In the genomic region with DNA sequence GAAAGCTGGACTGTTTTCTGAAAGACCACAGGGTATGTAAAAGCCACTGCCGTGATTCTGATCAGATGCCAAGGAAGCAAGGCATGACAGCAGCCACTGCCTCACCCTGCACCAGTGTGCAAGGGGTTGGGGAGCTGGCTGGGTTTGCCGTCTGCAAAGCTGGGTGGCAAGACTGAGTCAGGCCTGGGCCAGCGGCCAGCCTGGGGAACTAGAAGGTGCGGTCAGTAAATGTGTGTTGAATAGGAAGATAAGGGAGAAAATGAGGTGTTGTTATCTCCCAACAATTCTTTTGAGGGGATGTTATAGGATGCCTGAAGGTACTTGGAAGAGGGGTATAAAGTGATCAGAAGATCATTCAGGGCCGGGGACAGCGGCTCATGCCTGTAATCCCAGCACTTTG, we compare ENCODE assay signal across 13 cellular contexts. TPM values are rescaled to one million over a fixed set of nuclear protein-coding genes. Genes with fewer than 3 reads are reported as not detected.
DNase-seq lines count a peak whose midpoint lies in the region; ATAC-seq and TF ChIP-seq lines count a peak whose summit lies in the region.
"Had no signal": no experiment of that assay in that cellular context is flagged by ENCODE, and none has a peak within 500 bp of the region (broad histone marks: within the 10 kb centered on the region; RNA-seq: fewer than 3 reads in every experiment).

No MANE protein-coding gene starts in this region.

- no peak overlapping the region for H3K27ac ChIP-seq in osteoblast (ENCODE audit: low read depth, low read length)
- H3K27ac ChIP-seq in ascending aorta = no peak overlapping the region
- no peak overlapping the region for H3K27ac ChIP-seq in psoas muscle

- peaks cover 11% of the 10 kb centered on the region for H3K4me1 ChIP-seq in osteoblast (ENCODE audit: insufficient read depth, low read length)
- no peaks in the 10 kb centered on the region for H3K4me1 ChIP-seq in ascending aorta
- H3K4me1 ChIP-seq in psoas muscle = no peaks in the 10 kb centered on the region

- WGBS in psoas muscle, 3 donors = 56 to 67% (median 59%) methylated on average over 6 of the region's 6 CpGs

- H3K36me3 ChIP-seq in osteoblast (ENCODE audit: insufficient read depth, low read length) (no peaks in the 10 kb centered on the region), ascending aorta (no peaks in the 10 kb centered on the region), psoas muscle (ENCODE audit: insufficient read depth in 1 of 2, low read depth in 1 of 2) (no peaks in the 10 kb centered on the region)

- intact Hi-C loops in ascending aorta (cut with DNase I) = no loop called here
- intact Hi-C loops in psoas muscle (cut with DNase I) = no loop called here

- no peak overlapping the region for H2AFZ ChIP-seq in osteoblast (ENCODE audit: low read length)

- TF ChIP-seq CTCF in epithelial cell of esophagus (IDR thresholded peaks at IDR 0.05; ENCODE audit: insufficient read depth, low read depth, low read length, missing control alignments) (no peak), osteoblast (IDR thresholded peaks at IDR 0.05; ENCODE audit: extremely low read depth, low read depth, low read length) (no peak), ascending aorta (IDR thresholded peaks at IDR 0.05) (no peak), psoas muscle (IDR thresholded peaks at IDR 0.05) (no peak)

- H3K9me3 ChIP-seq in osteoblast (ENCODE audit: low read depth, low read length) (no peaks in the 10 kb centered on the region), ascending aorta (no peaks in the 10 kb centered on the region), psoas muscle (no peaks in the 10 kb centered on the region)

- H3K4me3 ChIP-seq in epithelial cell of esophagus (ENCODE audit: low read length) (no peak overlapping the region), osteoblast (ENCODE audit: insufficient read depth, low read length) (no peak overlapping the region), ascending aorta (no peak overlapping the region), psoas muscle (no peak overlapping the region)

- no peak for ATAC-seq in psoas muscle

- H3K27me3 ChIP-seq in osteoblast (ENCODE audit: insufficient read depth, low read length) = peaks cover 2% of the 10 kb centered on the region
- no peaks in the 10 kb centered on the region for H3K27me3 ChIP-seq in ascending aorta
- no peaks in the 10 kb centered on the region for H3K27me3 ChIP-seq in psoas muscle (ENCODE audit: insufficient read depth in 3 of 3, low read length in 2 of 3)

- H4K20me1 ChIP-seq in osteoblast (ENCODE audit: insufficient read depth, low read length) = no peaks in the 10 kb centered on the region

- DNase-seq in ELR (ENCODE audit: low read depth) (peak; percentile 57), RKO (ENCODE audit: low spot score) (peak; percentile 27), epithelial cell of esophagus (ENCODE audit: low read depth) (peak; percentile 91), osteoblast (ENCODE audit: insufficient read length, low spot score, missing footprints) (peak; percentile 87), ascending aorta (ENCODE audit: low spot score in 2 of 2) (no peak), inferior parietal cortex (ENCODE audit: extremely low spot score) (no peak), psoas muscle (no peak)
- no peak for DNase-seq in stimulated activated CD4-positive, alpha-beta T cell treated with anti-CD3 and anti-CD28 coated beads, Interleukin-2, amount 100 ng/mL, for 48 hours
- DNase-seq: kidney, NCI-H748 treated with DMSO at 0.1 percent for 48 hours, T-helper 1 cell had no signal

- no peaks in the 10 kb centered on the region for H3K79me2 ChIP-seq in osteoblast (ENCODE audit: insufficient read depth, low read length)

- peak overlapping the region; percentile 40 for H3K4me2 ChIP-seq in osteoblast (ENCODE audit: insufficient read depth, low read length)

RNA-seq across cellular contexts. Expression of gene VSTM5, which starts 8.0 kb away (rescaled TPM):
- total RNA-seq in osteoblast = 0.36 and 1.5 TPM in 2 replicates
- total RNA-seq in ascending aorta = not detected
- total RNA-seq in psoas muscle = under 1 TPM in 1 of 4 donors, not detected in 3; 0.26 TPM
- under 1 TPM in 2 of 3 donors, not detected in 1; 0.01 TPM for polyA plus RNA-seq in psoas muscle
- total RNA-seq: activated CD8-positive, alpha-beta memory T cell treated with anti-CD3 and anti-CD28 coated beads for 36 hours; osteocyte had no signal

RNA-seq across cellular contexts. Expression of gene MED17, which starts 58.4 kb away (rescaled TPM):
- 30.4 and 32.6 TPM in 2 replicates for total RNA-seq in osteoblast
- 12.6 TPM for total RNA-seq in ascending aorta
- total RNA-seq in psoas muscle = 10 to 100 TPM; 10.6 to 16.0 (median 13.0) TPM
- 10 to 100 TPM in 2 of 3 donors, 1 to 10 TPM in 1; 7.1 to 11.2 (median 10.7) TPM for polyA plus RNA-seq in psoas muscle

Comparison
In these comparisons a context has a peak if more than half of its experiments do, and no peak if none do; other contexts are left out.
1. DNase-seq: peak in ELR (single experiment), RKO (single experiment), epithelial cell of esophagus (single experiment) and osteoblast (single experiment); none in ascending aorta (0 of 2), inferior parietal cortex (single experiment), psoas muscle (0 of 2) and stimulated activated CD4-positive, alpha-beta T cell treated with anti-CD3 and anti-CD28 coated beads, Interleukin-2, amount 100 ng/mL, for 48 hours (0 of 2).